ENCODE assay signal across 1 cellular context in the genomic region with DNA sequence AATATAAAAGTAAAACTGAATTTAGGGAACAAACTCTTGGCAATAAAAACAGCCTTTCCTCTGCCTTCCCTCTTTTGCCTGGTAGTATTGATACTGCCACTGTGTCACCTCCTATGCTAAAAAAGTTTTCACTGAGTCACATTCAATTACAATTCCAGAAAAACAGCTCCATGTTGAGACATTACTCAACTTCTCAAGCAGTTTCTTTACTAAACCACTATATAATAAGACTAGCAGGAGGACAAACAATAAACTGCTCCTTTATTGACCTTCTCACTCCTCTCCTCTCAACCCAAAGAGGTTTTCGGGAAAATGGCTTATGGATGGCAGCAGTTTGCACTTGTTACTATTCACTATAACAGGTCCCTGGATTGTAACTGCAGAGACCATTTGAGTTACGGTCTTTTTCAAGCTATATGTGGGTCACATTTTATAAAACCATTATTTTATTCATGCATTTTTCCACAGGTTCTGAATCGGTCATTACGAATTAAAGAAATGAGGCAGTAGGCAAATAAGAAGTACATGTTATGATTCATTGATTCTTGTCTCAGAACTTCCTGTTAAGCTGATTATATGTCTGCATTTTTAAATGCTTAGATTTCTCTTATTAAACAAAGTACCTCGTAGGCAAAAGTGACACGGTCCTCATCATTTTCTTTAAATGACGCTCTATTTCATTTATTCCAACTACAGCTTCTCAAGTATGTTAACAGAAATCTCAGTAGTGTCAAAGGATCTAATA.
TF ChIP-seq lines count a peak whose summit lies in the region.

No MANE protein-coding gene starts in this region.

TF ChIP-seq in A549, 52 proteins besides CTCF, POLR2A, EP300 and RAD21 (continued from another document):
- TF ChIP-seq, protein P1, sequence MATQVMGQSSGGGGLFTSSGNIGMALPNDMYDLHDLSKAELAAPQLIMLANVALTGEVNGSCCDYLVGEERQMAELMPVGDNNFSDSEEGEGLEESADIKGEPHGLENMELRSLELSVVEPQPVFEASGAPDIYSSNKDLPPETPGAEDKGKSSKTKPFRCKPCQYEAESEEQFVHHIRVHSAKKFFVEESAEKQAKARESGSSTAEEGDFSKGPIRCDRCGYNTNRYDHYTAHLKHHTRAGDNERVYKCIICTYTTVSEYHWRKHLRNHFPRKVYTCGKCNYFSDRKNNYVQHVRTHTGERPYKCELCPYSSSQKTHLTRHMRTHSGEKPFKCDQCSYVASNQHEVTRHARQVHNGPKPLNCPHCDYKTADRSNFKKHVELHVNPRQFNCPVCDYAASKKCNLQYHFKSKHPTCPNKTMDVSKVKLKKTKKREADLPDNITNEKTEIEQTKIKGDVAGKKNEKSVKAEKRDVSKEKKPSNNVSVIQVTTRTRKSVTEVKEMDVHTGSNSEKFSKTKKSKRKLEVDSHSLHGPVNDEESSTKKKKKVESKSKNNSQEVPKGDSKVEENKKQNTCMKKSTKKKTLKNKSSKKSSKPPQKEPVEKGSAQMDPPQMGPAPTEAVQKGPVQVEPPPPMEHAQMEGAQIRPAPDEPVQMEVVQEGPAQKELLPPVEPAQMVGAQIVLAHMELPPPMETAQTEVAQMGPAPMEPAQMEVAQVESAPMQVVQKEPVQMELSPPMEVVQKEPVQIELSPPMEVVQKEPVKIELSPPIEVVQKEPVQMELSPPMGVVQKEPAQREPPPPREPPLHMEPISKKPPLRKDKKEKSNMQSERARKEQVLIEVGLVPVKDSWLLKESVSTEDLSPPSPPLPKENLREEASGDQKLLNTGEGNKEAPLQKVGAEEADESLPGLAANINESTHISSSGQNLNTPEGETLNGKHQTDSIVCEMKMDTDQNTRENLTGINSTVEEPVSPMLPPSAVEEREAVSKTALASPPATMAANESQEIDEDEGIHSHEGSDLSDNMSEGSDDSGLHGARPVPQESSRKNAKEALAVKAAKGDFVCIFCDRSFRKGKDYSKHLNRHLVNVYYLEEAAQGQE (IDR thresholded peaks at IDR 0.05) = no peak
- TF ChIP-seq JUNB (IDR thresholded peaks at IDR 0.05) = no peak
- no peak for TF ChIP-seq NR3C1 (IDR thresholded peaks at IDR 0.05)
- TF ChIP-seq KDM5A (IDR thresholded peaks at IDR 0.05) = no peak
- TF ChIP-seq NPAS2 (CRISPR knock-in tag; IDR thresholded peaks at IDR 0.05; ENCODE audit: borderline replicate concordance) = no peak
- TF ChIP-seq HOXA7 (CRISPR knock-in tag; IDR thresholded peaks at IDR 0.05) = no peak
- TF ChIP-seq CHD4 (IDR thresholded peaks at IDR 0.05; ENCODE audit: borderline replicate concordance) = no peak
- no peak for TF ChIP-seq CBX2 (IDR thresholded peaks at IDR 0.05; ENCODE audit: borderline replicate concordance, low read depth)
- TF ChIP-seq ESRRA (IDR thresholded peaks at IDR 0.05; ENCODE audit: borderline replicate concordance, low read length) = no peak
- no peak for TF ChIP-seq MYC (IDR thresholded peaks at IDR 0.05; ENCODE audit: borderline replicate concordance, low read length)
